1 cellular context compared by ENCODE assay signal in the genomic region with DNA sequence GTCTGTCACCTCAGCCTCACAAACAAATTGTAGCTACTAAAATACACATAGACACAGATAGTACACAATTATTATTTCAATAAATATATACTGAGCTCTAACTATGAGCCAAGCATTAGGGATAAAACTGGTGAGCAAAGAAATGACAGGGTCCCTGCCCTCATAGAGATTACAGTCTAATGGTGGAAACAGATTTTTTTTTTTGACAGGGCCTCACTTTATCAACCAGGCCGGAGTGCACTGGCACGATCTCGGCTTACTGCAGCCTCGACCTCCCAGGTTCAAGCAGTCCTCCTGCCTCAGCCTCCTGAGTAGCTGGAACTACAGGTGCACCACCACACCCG.
TF ChIP-seq lines count a peak whose summit lies in the region.

No MANE protein-coding gene starts in this region.

TF ChIP-seq in A549, 52 proteins besides CTCF, POLR2A, EP300 and RAD21 (continued from another document):
- TF ChIP-seq REST (IDR thresholded peaks at IDR 0.05) (no peak), RFX5 (IDR thresholded peaks at IDR 0.05) (no peak), NR3C1 (IDR thresholded peaks at IDR 0.05) (no peak), CEBPB (IDR thresholded peaks at IDR 0.05) (no peak), CBX8 (IDR thresholded peaks at IDR 0.05) (no peak), RNF2 (IDR thresholded peaks at IDR 0.05; ENCODE audit: borderline replicate concordance, low read depth) (no peak), KDM1A (IDR thresholded peaks at IDR 0.05; ENCODE audit: low read depth) (no peak), GATA3 (IDR thresholded peaks at IDR 0.05; ENCODE audit: borderline replicate concordance) (no peak), HOXB13 (CRISPR knock-in tag; IDR thresholded peaks at IDR 0.05; ENCODE audit: low read depth) (no peak)
- TF ChIP-seq, protein P1, sequence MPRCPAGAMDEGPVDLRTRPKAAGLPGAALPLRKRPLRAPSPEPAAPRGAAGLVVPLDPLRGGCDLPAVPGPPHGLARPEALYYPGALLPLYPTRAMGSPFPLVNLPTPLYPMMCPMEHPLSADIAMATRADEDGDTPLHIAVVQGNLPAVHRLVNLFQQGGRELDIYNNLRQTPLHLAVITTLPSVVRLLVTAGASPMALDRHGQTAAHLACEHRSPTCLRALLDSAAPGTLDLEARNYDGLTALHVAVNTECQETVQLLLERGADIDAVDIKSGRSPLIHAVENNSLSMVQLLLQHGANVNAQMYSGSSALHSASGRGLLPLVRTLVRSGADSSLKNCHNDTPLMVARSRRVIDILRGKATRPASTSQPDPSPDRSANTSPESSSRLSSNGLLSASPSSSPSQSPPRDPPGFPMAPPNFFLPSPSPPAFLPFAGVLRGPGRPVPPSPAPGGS (IDR thresholded peaks at IDR 0.05), result no peak
TF ChIP-seq in A549: peak in this region for 0.
